12 cellular contexts compared by ENCODE assay signal in genomic region chr19:12485571-12485970, GRCh38. TPM values are rescaled to one million over a fixed set of nuclear protein-coding genes. Genes with fewer than 3 reads are reported as not detected.
DNase-seq lines count a peak whose midpoint lies in the region; ATAC-seq and TF ChIP-seq lines count a peak whose summit lies in the region.
"Had no signal": no experiment of that assay in that cellular context is flagged by ENCODE, and none has a peak within 500 bp of the region (broad histone marks: within the 10 kb centered on the region; RNA-seq: fewer than 3 reads in every experiment).

No MANE protein-coding gene starts in this region.

- peaks cover 0 to 3% of the 10 kb centered on the region in 2 donors for H3K36me3 Mint-ChIP-seq in CD14-positive monocyte
- H3K36me3 Mint-ChIP-seq in HFFc6 (ENCODE audit: low read depth), result 0 out of 2 replicates have a peak, but pooled peaks cover 6% of the 10 kb centered on the region
- no peaks in the 10 kb centered on the region for H3K36me3 Mint-ChIP-seq in naive B cell
- H3K36me3 Mint-ChIP-seq: stimulated activated memory B cell treated with anti-CD40 and anti-IgM and Interleukin-4, amounts not matched to agents 10 μg/mL and 1 μg/mL and 100 μg/mL, for 72 hours had no signal

- WGBS in right cardiac atrium, result 65% methylated on average over 3 of the region's 3 CpGs

- ATAC-seq in naive B cell (ENCODE audit: low read depth in 2 of 2) (no peak), GM19035 (IDR thresholded peaks at IDR 0.05; ENCODE audit: unreplicated experiment) (no peak), HG03342 (IDR thresholded peaks at IDR 0.05; ENCODE audit: unreplicated experiment) (no peak), right cardiac atrium (no peak), GM19397 (IDR thresholded peaks at IDR 0.05; ENCODE audit: unreplicated experiment) (no peak)
- ATAC-seq: stimulated activated memory B cell treated with anti-CD40 and anti-IgM and Interleukin-4, amounts not matched to agents 10 μg/mL and 1 μg/mL and 100 μg/mL, for 72 hours had no signal

- no peak for TF ChIP-seq CTCF in CD14-positive monocyte (IDR thresholded peaks at IDR 0.05)
- TF ChIP-seq CTCF in HFFc6 (IDR thresholded peaks at IDR 0.05), result no peak
- TF ChIP-seq CTCF in ascending aorta (IDR thresholded peaks at IDR 0.05), result no peak

- intact Hi-C loops in CD14-positive monocyte (cut with micrococcal nuclease), result no loop called here
- intact Hi-C loops in ascending aorta (cut with DNase I), result loop anchor here (10.0 kb wide), 1 partner anchor 81 kb away; the partner anchor contains the start of gene ZNF799
- intact Hi-C loops in right cardiac atrium (cut with DNase I), result no loop called here

- H3K4me1 ChIP-seq in ascending aorta, result peaks cover 0 to 15% of the 10 kb centered on the region in 2 donors
- no peaks in the 10 kb centered on the region for H3K4me1 ChIP-seq in right cardiac atrium (ENCODE audit: control insufficient read depth, insufficient read depth, low read length)

- no peaks in the 10 kb centered on the region for H3K36me3 ChIP-seq in ascending aorta

- no peaks in the 10 kb centered on the region for H3K27me3 ChIP-seq in ascending aorta
- H3K27me3 ChIP-seq in right cardiac atrium (ENCODE audit: control insufficient read depth, insufficient read depth), result no peaks in the 10 kb centered on the region

- DNase-seq in CD14-positive monocyte (ENCODE audit: low spot score), result no peak
- DNase-seq in HFFc6, result no peak
- DNase-seq in ascending aorta (ENCODE audit: low spot score in 2 of 2), result no peak
- DNase-seq in naive B cell, result no peak
- DNase-seq in right cardiac atrium, result no peak
- DNase-seq: NCI-H1417 treated with DMSO at 0.1 percent for 48 hours; NCI-H69; stimulated activated CD4-positive, alpha-beta T cell treated with anti-CD3 and anti-CD28 coated beads, Interleukin-12 subunit alpha, Interleukin-12 subunit beta, amount 100 ng/mL, for 4 hours had no signal

- H3K9me3 ChIP-seq in ascending aorta (no peaks in the 10 kb centered on the region), right cardiac atrium (ENCODE audit: control insufficient read depth, low read length) (no peaks in the 10 kb centered on the region)

- H3K4me3 ChIP-seq in ascending aorta (peak overlapping the region; percentile 86 to 98), right cardiac atrium (ENCODE audit: low read length) (no peak overlapping the region)

- H3K9me3 Mint-ChIP-seq in CD14-positive monocyte (peaks cover 3 to 23% (median 6%) of the 10 kb centered on the region in 7 donors), HFFc6 (no peaks in the 10 kb centered on the region), naive B cell (no peaks in the 10 kb centered on the region)
- H3K9me3 Mint-ChIP-seq: stimulated activated memory B cell treated with anti-CD40 and anti-IgM and Interleukin-4, amounts not matched to agents 10 μg/mL and 1 μg/mL and 100 μg/mL, for 72 hours had no signal

- H3K4me3 Mint-ChIP-seq in CD14-positive monocyte (peak overlapping the region; percentile 87 to 94), HFFc6 (peak overlapping the region; percentile 95), naive B cell (peak overlapping the region; percentile 63 to 97 (median 94))

- H3K4me1 Mint-ChIP-seq in CD14-positive monocyte, result peaks cover 31% of the 10 kb centered on the region
- peaks cover 23% of the 10 kb centered on the region for H3K4me1 Mint-ChIP-seq in HFFc6 (ENCODE audit: low read depth)
- peaks cover 20 to 49% (median 38%) of the 10 kb centered on the region in 3 donors for H3K4me1 Mint-ChIP-seq in naive B cell

- peak overlapping the region in 1 of 2 donors; percentile 74 for H3K27ac ChIP-seq in ascending aorta
- no peak overlapping the region for H3K27ac ChIP-seq in right cardiac atrium (ENCODE audit: low read length)

- peak overlapping the region in 2 of 7 donors; percentile 7 to 57 for H3K27ac Mint-ChIP-seq in CD14-positive monocyte
- no peak overlapping the region for H3K27ac Mint-ChIP-seq in HFFc6
- H3K27ac Mint-ChIP-seq in naive B cell, result peak overlapping the region in 2 of 6 donors; percentile 95 to 96

- H3K27me3 Mint-ChIP-seq in CD14-positive monocyte (ENCODE audit: low read depth in 3 of 3) (peaks cover 0 to 6% (median 5%) of the 10 kb centered on the region in 3 donors), HFFc6 (ENCODE audit: insufficient read depth) (no peaks in the 10 kb centered on the region; the same call in none of the 2 replicates), naive B cell (no peaks in the 10 kb centered on the region)
- H3K27me3 Mint-ChIP-seq: stimulated activated memory B cell treated with anti-CD40 and anti-IgM and Interleukin-4, amounts not matched to agents 10 μg/mL and 1 μg/mL and 100 μg/mL, for 72 hours had no signal

RNA-seq across cellular contexts. Expression of gene ZNF709, which starts 1.0 kb away (rescaled TPM):
- polyA plus RNA-seq in CD14-positive monocyte (under 1 TPM; 0.15 to 0.19 TPM), naive B cell (ENCODE audit: low read depth in 6 of 6) (1 to 10 TPM in 5 of 6 donors, not detected in 1; 1.4 to 2.8 (median 2.3) TPM), right cardiac atrium (1.3 TPM)
- total RNA-seq in HFFc6 (2021; fragmentation: NEBNext Ultra II Directional; extraction: Animal tissue kit (Norgen Biotek cat#: 25700)), result 1 to 10 TPM in 5 of 6 experiments, under 1 TPM in 1; 0.99 to 1.7 (median 1.2) TPM
- total RNA-seq in ascending aorta (3.4 TPM), right cardiac atrium (1 to 10 TPM; 1.3 to 2.6 (median 2.0) TPM)

RNA-seq across cellular contexts. Expression of gene ZNF443, which starts 44.8 kb away (rescaled TPM):
- polyA plus RNA-seq in CD14-positive monocyte, result under 1 TPM; 0.24 to 1.00 TPM
- total RNA-seq in HFFc6 (2021; fragmentation: NEBNext Ultra II Directional; extraction: Animal tissue kit (Norgen Biotek cat#: 25700)), result 1 to 10 TPM; 1.1 to 1.8 (median 1.5) TPM
- total RNA-seq in ascending aorta, result 4.0 TPM
- polyA plus RNA-seq in naive B cell (ENCODE audit: low read depth in 6 of 6), result 1 to 10 TPM; 1.4 to 4.3 (median 3.1) TPM
- total RNA-seq in right cardiac atrium, result 1 to 10 TPM; 2.6 to 2.7 (median 2.6) TPM
- polyA plus RNA-seq in right cardiac atrium, result 1.7 TPM
